In the genomic region with DNA sequence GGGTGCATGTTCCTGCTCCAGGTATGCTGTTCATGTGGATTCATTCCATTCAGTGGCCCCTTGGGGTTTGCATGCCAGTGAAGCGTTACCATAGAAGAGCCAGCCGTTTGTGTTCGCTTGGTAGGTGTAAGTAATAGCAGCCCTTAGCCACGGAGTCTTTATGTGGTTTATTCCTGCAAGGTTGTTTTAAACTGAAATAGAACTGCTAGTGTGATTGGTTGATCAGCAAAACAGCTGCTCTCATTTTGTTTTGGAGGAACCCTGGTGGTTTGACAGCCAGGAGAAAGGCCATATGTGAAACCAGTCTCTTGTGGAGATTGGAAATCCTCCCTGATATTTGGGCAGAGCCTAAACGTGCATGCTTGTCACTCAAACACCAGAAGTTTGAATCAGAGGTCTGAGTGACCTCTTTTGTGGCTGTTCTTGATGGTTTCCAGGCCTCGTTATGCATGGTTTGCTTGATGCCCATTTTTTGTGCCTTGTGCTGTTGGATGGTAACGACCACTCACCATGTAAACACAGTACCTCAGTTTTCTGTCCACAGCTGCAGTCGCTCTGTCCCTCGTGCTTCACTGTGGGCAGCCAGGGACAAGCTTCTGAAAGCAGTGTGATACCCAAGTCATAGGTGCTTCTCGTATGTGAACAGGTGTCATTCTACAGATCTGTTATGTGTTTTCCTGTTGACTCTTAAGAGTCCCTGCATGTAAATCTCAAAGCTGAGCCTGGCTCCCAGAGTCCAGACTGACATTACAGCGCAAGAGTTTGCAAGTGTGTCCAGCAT, we compare ENCODE assay signal across 1 cellular context.
TF ChIP-seq lines count a peak whose summit lies in the region.

No MANE protein-coding gene starts in this region.

TF ChIP-seq in GM23338, 12 proteins besides CTCF, POLR2A, EP300 and RAD21 (continued from another document):
- no peak for TF ChIP-seq EZH2 (IDR thresholded peaks at IDR 0.05; ENCODE audit: low read depth, unreplicated experiment)
- no peak for TF ChIP-seq POLR2AphosphoS5 (IDR thresholded peaks at IDR 0.05; ENCODE audit: low read depth)
